ENCODE assay signal across 13 cellular contexts in genomic region chr2:36800381-36800780, GRCh38.
DNase-seq lines count a peak whose midpoint lies in the region; ATAC-seq and TF ChIP-seq lines count a peak whose summit lies in the region.
"Had no signal": no experiment of that assay in that cellular context is flagged by ENCODE, and none has a peak within 500 bp of the region (broad histone marks: within the 10 kb centered on the region; RNA-seq: fewer than 3 reads in every experiment).

No MANE protein-coding gene starts in this region.

- H3K79me2 ChIP-seq in Karpas-422 (ENCODE audit: low read length): no peaks in the 10 kb centered on the region

- H3K4me1 ChIP-seq in Karpas-422 (ENCODE audit: low read length): no peaks in the 10 kb centered on the region
- no peaks in the 10 kb centered on the region for H3K4me1 ChIP-seq in ascending aorta
- H3K4me1 ChIP-seq: psoas muscle had no signal

- H3K4me3 ChIP-seq in Karpas-422 (ENCODE audit: low read length): no peak overlapping the region
- H3K4me3 ChIP-seq in ascending aorta: no peak overlapping the region
- H3K4me3 ChIP-seq: PC-9, psoas muscle had no signal

- TF ChIP-seq CTCF in ascending aorta (IDR thresholded peaks at IDR 0.05): no peak

- no peaks in the 10 kb centered on the region for H3K9me3 ChIP-seq in Karpas-422 (ENCODE audit: low read length)
- no peaks in the 10 kb centered on the region for H3K9me3 ChIP-seq in ascending aorta
- H3K9me3 ChIP-seq: psoas muscle had no signal

- intact Hi-C loops in ascending aorta (cut with DNase I): no loop called here

- H3K4me2 ChIP-seq in Karpas-422 (ENCODE audit: low read depth, low read length, poor library complexity, severe bottlenecking): no peak overlapping the region
- H3K4me2 ChIP-seq: PC-9 had no signal

- no peak for ATAC-seq in HG03159 (IDR thresholded peaks at IDR 0.05; ENCODE audit: unreplicated experiment)
- no peak for ATAC-seq in HG03095 (IDR thresholded peaks at IDR 0.05; ENCODE audit: unreplicated experiment)
- ATAC-seq: psoas muscle; stimulated activated memory B cell treated with anti-CD40 and anti-IgM and Interleukin-4, amounts not matched to agents 10 μg/mL and 1 μg/mL and 100 μg/mL, for 72 hours had no signal

- H3K27me3 ChIP-seq in Karpas-422 (ENCODE audit: low read length) (no peaks in the 10 kb centered on the region), ascending aorta (no peaks in the 10 kb centered on the region)

- H3K27ac ChIP-seq in caudate nucleus (ENCODE audit: low read depth, low read length) (peak overlapping the region; percentile 85), Karpas-422 (ENCODE audit: low read length) (no peak overlapping the region), ascending aorta (no peak overlapping the region)
- H3K27ac ChIP-seq: PC-9, psoas muscle had no signal

- no peak overlapping the region for H3K9ac ChIP-seq in Karpas-422 (ENCODE audit: low read length)

- no peaks in the 10 kb centered on the region for H3K9me2 ChIP-seq in Karpas-422 (replicated peaks; ENCODE audit: insufficient read depth, low read length)

- H4K20me1 ChIP-seq in Karpas-422 (ENCODE audit: insufficient read depth, low read depth, low read length): no peaks in the 10 kb centered on the region

- no peak overlapping the region for H2AFZ ChIP-seq in Karpas-422 (ENCODE audit: low read length)
- H2AFZ ChIP-seq: PC-9 had no signal

- H3K36me3 ChIP-seq in Karpas-422 (ENCODE audit: insufficient read depth, low read length) (no peaks in the 10 kb centered on the region), ascending aorta (no peaks in the 10 kb centered on the region)

- DNase-seq in CD1c-positive myeloid dendritic cell (ENCODE audit: extremely low spot score): peak; percentile 18
- peak; percentile 20 to 38 for DNase-seq in activated CD8-positive, alpha-beta memory T cell treated with anti-CD3 and anti-CD28 coated beads for 4 hours (ENCODE audit: low read depth in 2 of 2)
- DNase-seq in caudate nucleus (lab: John Stamatoyannopoulos, UW): peak in 49 of 61 donors; percentile 7 to 95 (median 73)
- DNase-seq in stimulated activated CD4-positive, alpha-beta T cell treated with anti-CD3 and anti-CD28 coated beads, Interleukin-2, amount 100 ng/mL, for 48 hours: peak; percentile 36 to 63
- DNase-seq in Karpas-422: no peak
- DNase-seq in ascending aorta (ENCODE audit: low spot score in 2 of 2): no peak
- DNase-seq: H9, mesendoderm, PC-9, psoas muscle had no signal

Comparison
In these comparisons a context has a peak if more than half of its experiments do, and no peak if none do; other contexts are left out.
1. DNase-seq: peak in CD1c-positive myeloid dendritic cell (single experiment), activated CD8-positive, alpha-beta memory T cell treated with anti-CD3 and anti-CD28 coated beads for 4 hours (2 of 2), caudate nucleus (49 of 61) and stimulated activated CD4-positive, alpha-beta T cell treated with anti-CD3 and anti-CD28 coated beads, Interleukin-2, amount 100 ng/mL, for 48 hours (2 of 2); none in Karpas-422 (single experiment) and ascending aorta (0 of 2).